Comparison of ENCODE assay signal across 11 cellular contexts in genomic region chr3:45055032-45055410, GRCh38. TPM values are rescaled to one million over a fixed set of nuclear protein-coding genes. Genes with fewer than 3 reads are reported as not detected.
A peak's percentile ranks its signal among the peaks of the same experiment; 100 is the strongest.
DNase-seq lines count a peak whose midpoint lies in the region; ATAC-seq and TF ChIP-seq lines count a peak whose summit lies in the region.
"Had no signal": no experiment of that assay in that cellular context is flagged by ENCODE, and none has a peak within 500 bp of the region (broad histone marks: within the 10 kb centered on the region; RNA-seq: fewer than 3 reads in every experiment).

No MANE protein-coding gene starts in this region.

- H3K4me3 ChIP-seq in BJ (ENCODE audit: low read depth, low read length) (no peak overlapping the region), NB4 (ENCODE audit: low read depth, low read length) (no peak overlapping the region), neutrophil (ENCODE audit: low read depth in 1 of 2, low read length in 1 of 2) (no peak overlapping the region), ovary (no peak overlapping the region), lower leg skin (ENCODE audit: low read depth, poor library complexity, severe bottlenecking) (no peak overlapping the region)
- H3K4me3 ChIP-seq: left ventricle myocardium inferior had no signal

- H3K9me3 ChIP-seq in neutrophil (no peaks in the 10 kb centered on the region), ovary (no peaks in the 10 kb centered on the region)
- H3K9me3 ChIP-seq: left ventricle myocardium inferior had no signal

- peak; percentile 47 for DNase-seq in BJ (ENCODE audit: low read depth)
- DNase-seq in NB4 (ENCODE audit: low read depth) = peak; percentile 57
- DNase-seq in dedifferentiated amniotic fluid mesenchymal stem cell (ENCODE audit: extremely low spot score) = peak; percentile 64
- DNase-seq in ovary = no peak
- DNase-seq in NCI-H146 treated with DMSO at 0.1 percent for 48 hours (lab: John Stamatoyannopoulos, UW; ENCODE audit: unreplicated experiment) = no peak
- no peak for DNase-seq in lower leg skin (ENCODE audit: low spot score in 2 of 2)
- DNase-seq: COR-L47; effector memory CD4-positive, alpha-beta T cell; left ventricle myocardium inferior had no signal

- intact Hi-C loops in ovary (cut with DNase I) = no loop called here
- intact Hi-C loops in lower leg skin (cut with DNase I; ENCODE audit: low total_unique reads) = no loop called here

- ATAC-seq in HG03439 (IDR thresholded peaks at IDR 0.05; ENCODE audit: unreplicated experiment) = no peak

- H3K27ac ChIP-seq in neutrophil = peak overlapping the region; percentile 81
- no peak overlapping the region for H3K27ac ChIP-seq in ovary
- H3K27ac ChIP-seq: left ventricle myocardium inferior had no signal

- H3K27me3 ChIP-seq in BJ (ENCODE audit: control insufficient read depth, insufficient read depth, low read length) (no peaks in the 10 kb centered on the region), neutrophil (no peaks in the 10 kb centered on the region), ovary (no peaks in the 10 kb centered on the region)

- CTCF ChIA-PET in BJ (lab: Yijun Ruan, JAX) = interaction anchor here (0.7 to 4.4 kb wide), 7 partner anchors 13 to 156 kb away, joined by 3 to 39 read pairs (median 5); no protein-coding TSS in a partner anchor

- POLR2A ChIA-PET in BJ (lab: Charles Lee) = interaction anchor here (0.6 to 0.8 kb wide), 2 partner anchors 12 to 150 kb away, joined by 3 to 5 read pairs; no protein-coding TSS in a partner anchor

- no peak for TF ChIP-seq POLR2A in NB4 (IDR thresholded peaks at IDR 0.05; ENCODE audit: extremely low read depth, insufficient read length)
- TF ChIP-seq POLR2A in ovary (IDR thresholded peaks at IDR 0.05) = no peak
- TF ChIP-seq POLR2A in lower leg skin (IDR thresholded peaks at IDR 0.05) = no peak

- 35 to 42% (median 39%) methylated on average over 2 of the region's 2 CpGs for WGBS in ovary, 3 donors
- 29 to 30% methylated on average over 2 of the region's 2 CpGs for WGBS in lower leg skin, 2 donors

- TF ChIP-seq EP300 in ovary (IDR thresholded peaks at IDR 0.05) = no peak

- peaks cover 33 to 55% of the 10 kb centered on the region in 2 experiments for H3K4me1 ChIP-seq in neutrophil (ENCODE audit: control insufficient read depth in 1 of 2, insufficient read depth in 1 of 2, low read depth in 1 of 2, low read length in 1 of 2)
- H3K4me1 ChIP-seq in ovary (ENCODE audit: insufficient read depth) = no peaks in the 10 kb centered on the region

- H3K36me3 ChIP-seq in BJ (ENCODE audit: control insufficient read depth, insufficient read depth, low read length) = no peaks in the 10 kb centered on the region
- H3K36me3 ChIP-seq in neutrophil = no peaks in the 10 kb centered on the region
- H3K36me3 ChIP-seq in ovary = no peaks in the 10 kb centered on the region
- H3K36me3 ChIP-seq: left ventricle myocardium inferior had no signal

- no peak for TF ChIP-seq CTCF in BJ (IDR thresholded peaks at IDR 0.05; ENCODE audit: insufficient read depth, low read depth, low read length)
- no peak for TF ChIP-seq CTCF in NB4 (IDR thresholded peaks at IDR 0.05; ENCODE audit: low read depth, low read length)
- no peak for TF ChIP-seq CTCF in neutrophil (IDR thresholded peaks at IDR 0.05)
- no peak for TF ChIP-seq CTCF in ovary (IDR thresholded peaks at IDR 0.05)
- no peak for TF ChIP-seq CTCF in lower leg skin (IDR thresholded peaks at IDR 0.05)

RNA-seq across cellular contexts. Expression of gene CLEC3B, which starts 28.9 kb away (rescaled TPM):
- polyA plus RNA-seq in BJ (2011; rRNA removed) (18.2 and 22.3 TPM in 2 replicates), ovary (10 to 100 TPM; 12.2 to 63.5 TPM)
- polyA minus RNA-seq in BJ (2011; rRNA and poly(A)+ RNA removed) = 0.57 and 1.8 TPM in 2 replicates
- total RNA-seq in ovary (10 to 100 TPM in 3 of 7 donors, 1 to 10 TPM in 4; 2.9 to 18.2 (median 7.5) TPM), lower leg skin (100 to 1,000 TPM in 1 of 4 donors, 10 to 100 TPM in 3; 15.0 to 113 (median 29.8) TPM)

Comparison
In these comparisons a context has a peak if more than half of its experiments do, and no peak if none do; other contexts are left out.
1. DNase-seq: peak in BJ (single experiment), NB4 (single experiment) and dedifferentiated amniotic fluid mesenchymal stem cell (single experiment); none in ovary (0 of 5), NCI-H146 treated with DMSO at 0.1 percent for 48 hours (single experiment) and lower leg skin (0 of 2).